Comparison of ENCODE assay signal across 25 cellular contexts in the genomic region with DNA sequence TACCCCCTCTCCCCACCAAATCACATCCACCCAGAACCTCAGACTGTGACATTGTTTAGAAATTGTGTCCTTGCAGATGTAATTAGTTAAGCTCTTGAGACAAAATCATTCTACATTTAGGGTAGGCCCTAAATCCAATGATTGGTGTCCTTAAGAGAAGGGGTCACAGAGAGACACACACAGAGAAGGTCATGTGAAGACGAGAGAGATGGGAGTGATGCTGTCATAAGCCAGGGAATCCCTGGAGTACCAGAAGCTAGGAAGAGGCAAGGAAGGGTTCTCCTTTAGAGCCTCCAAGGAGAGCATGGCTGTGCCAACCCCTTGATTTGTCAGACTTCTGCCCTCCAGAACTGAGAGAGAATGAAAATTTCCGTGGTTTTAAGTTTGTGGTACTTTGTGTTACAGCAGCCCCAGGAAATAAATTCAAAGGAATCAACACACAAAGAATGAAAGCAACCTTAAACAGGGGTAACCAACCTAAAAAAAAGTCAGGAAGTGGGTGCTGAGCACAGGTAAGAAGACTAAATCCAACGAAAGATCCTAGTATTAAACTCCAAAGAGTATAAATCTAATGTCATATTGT. TPM values are rescaled to one million over a fixed set of nuclear protein-coding genes. Genes with fewer than 3 reads are reported as not detected.
DNase-seq lines count a peak whose midpoint lies in the region; ATAC-seq lines count a peak whose summit lies in the region.
"Had no signal": no experiment of that assay in that cellular context is flagged by ENCODE, and none has a peak within 500 bp of the region (broad histone marks: within the 10 kb centered on the region; RNA-seq: fewer than 3 reads in every experiment).

No MANE protein-coding gene starts in this region.

- POLR2A ChIA-PET in CD8-positive, alpha-beta memory T cell (lab: Charles Lee): no interaction called here
- POLR2A ChIA-PET in naive thymus-derived CD8-positive, alpha-beta T cell (lab: Charles Lee): interaction anchor here (1.2 to 2.0 kb wide), 2 partner anchors 12 to 15 kb away, joined by 3 to 9 read pairs; no protein-coding TSS in a partner anchor

- H3K4me1 Mint-ChIP-seq in CD8-positive, alpha-beta memory T cell: peaks cover 61 to 78% (median 65%) of the 10 kb centered on the region in 3 donors
- H3K4me1 Mint-ChIP-seq in naive thymus-derived CD8-positive, alpha-beta T cell: peaks cover 31 to 80% (median 69%) of the 10 kb centered on the region in 4 donors
- H3K4me1 Mint-ChIP-seq: neural progenitor cell had no signal

- peaks cover 0 to 2% of the 10 kb centered on the region in 2 donors for H3K27me3 Mint-ChIP-seq in CD8-positive, alpha-beta memory T cell
- no peaks in the 10 kb centered on the region for H3K27me3 Mint-ChIP-seq in naive thymus-derived CD8-positive, alpha-beta T cell

- WGBS in aorta, 2 donors: 70 to 84% methylated on average over 3 of the region's 3 CpGs

- no peak overlapping the region for H3K4me3 ChIP-seq in CD8-positive, alpha-beta memory T cell (ENCODE audit: low read length)
- no peak overlapping the region for H3K4me3 ChIP-seq in Jurkat, Clone E6-1 (ENCODE audit: low read length)
- no peak overlapping the region for H3K4me3 ChIP-seq in aorta (ENCODE audit: low read length in 2 of 2)
- H3K4me3 ChIP-seq: dorsolateral prefrontal cortex, HAP-1, heart left ventricle, left ventricle myocardium inferior, neural progenitor cell, psoas muscle had no signal

- no peaks in the 10 kb centered on the region for H3K9me3 ChIP-seq in CD8-positive, alpha-beta memory T cell (ENCODE audit: low read length)
- peaks cover 2% of the 10 kb centered on the region for H3K9me3 ChIP-seq in aorta (ENCODE audit: control insufficient read depth, low read length)
- H3K9me3 ChIP-seq: psoas muscle had no signal

- no peaks in the 10 kb centered on the region for H3K27me3 ChIP-seq in CD8-positive, alpha-beta memory T cell (ENCODE audit: insufficient read depth, low read length, poor library complexity, severe bottlenecking)
- no peaks in the 10 kb centered on the region for H3K27me3 ChIP-seq in aorta (ENCODE audit: control insufficient read depth in 1 of 2, insufficient read depth in 2 of 2, low read length in 1 of 2)
- H3K27me3 ChIP-seq: dorsolateral prefrontal cortex, heart left ventricle, neural progenitor cell had no signal

- H3K4me3 Mint-ChIP-seq in CD8-positive, alpha-beta memory T cell: peak overlapping the region in 3 of 7 donors; percentile 0 to 55 (median 14)
- H3K4me3 Mint-ChIP-seq in naive thymus-derived CD8-positive, alpha-beta T cell: peak overlapping the region in 9 of 10 donors; percentile 16 to 68 (median 56)
- H3K4me3 Mint-ChIP-seq: neural progenitor cell had no signal

- H3K36me3 ChIP-seq in CD8-positive, alpha-beta memory T cell (ENCODE audit: insufficient read depth, low read length): no peaks in the 10 kb centered on the region
- no peaks in the 10 kb centered on the region for H3K36me3 ChIP-seq in aorta (ENCODE audit: control insufficient read depth in 1 of 2, insufficient read depth in 2 of 2, low read length in 1 of 2)
- H3K36me3 ChIP-seq: HAP-1, heart left ventricle, left ventricle myocardium inferior, neural progenitor cell had no signal

- CTCF ChIA-PET in CD8-positive, alpha-beta memory T cell (lab: Charles Lee): no interaction called here

- H3K9me3 Mint-ChIP-seq in CD8-positive, alpha-beta memory T cell: peaks cover 0 to 4% (median 0%) of the 10 kb centered on the region in 5 donors
- peaks cover 0 to 4% (median 0%) of the 10 kb centered on the region in 9 donors for H3K9me3 Mint-ChIP-seq in naive thymus-derived CD8-positive, alpha-beta T cell
- H3K9me3 Mint-ChIP-seq: neural progenitor cell had no signal

- H3K36me3 Mint-ChIP-seq in CD8-positive, alpha-beta memory T cell: peaks cover 0 to 12% (median 2%) of the 10 kb centered on the region in 3 donors
- H3K36me3 Mint-ChIP-seq in naive thymus-derived CD8-positive, alpha-beta T cell: peaks cover 0 to 2% (median 0%) of the 10 kb centered on the region in 3 donors
- H3K36me3 Mint-ChIP-seq: neural progenitor cell had no signal

- no peak overlapping the region for H3K27ac ChIP-seq in CD8-positive, alpha-beta memory T cell (ENCODE audit: low read depth, low read length)
- H3K27ac ChIP-seq in aorta (ENCODE audit: low read depth in 1 of 2, low read length in 2 of 2): no peak overlapping the region
- H3K27ac ChIP-seq: dorsolateral prefrontal cortex, heart left ventricle, left ventricle myocardium inferior, neural progenitor cell, psoas muscle had no signal

- H3K27ac Mint-ChIP-seq in CD8-positive, alpha-beta memory T cell: peak overlapping the region in 7 of 8 donors; percentile 2 to 89 (median 51)
- H3K27ac Mint-ChIP-seq in naive thymus-derived CD8-positive, alpha-beta T cell: peak overlapping the region; percentile 68 to 92 (median 80)
- H3K27ac Mint-ChIP-seq: neural progenitor cell had no signal

- peaks cover 49% of the 10 kb centered on the region for H3K4me1 ChIP-seq in CD8-positive, alpha-beta memory T cell (ENCODE audit: insufficient read depth, low read length)
- H3K4me1 ChIP-seq in aorta (ENCODE audit: control insufficient read depth in 1 of 2, insufficient read depth in 2 of 2, low read length in 2 of 2): no peaks in the 10 kb centered on the region
- H3K4me1 ChIP-seq: heart left ventricle, left ventricle myocardium inferior, neural progenitor cell, psoas muscle had no signal

- peak in 1 of 5 donors; percentile 35 for DNase-seq in CD8-positive, alpha-beta memory T cell
- peak; percentile 28 for DNase-seq in Jurkat, Clone E6-1 (ENCODE audit: low read depth, low spot score)
- peak; percentile 54 for DNase-seq in activated T-cell treated with anti-CD3 and anti-CD28 coated beads, Interleukin-2, amount 50 U/mL, for 48 hours
- peak in 3 of 10 donors; percentile 14 to 54 (median 48) for DNase-seq in naive thymus-derived CD8-positive, alpha-beta T cell
- DNase-seq in iPS-NIHi7 (ENCODE audit: extremely low spot score) (no peak), NCI-H1436 treated with DMSO at 0.1 percent for 48 hours (lab: John Stamatoyannopoulos, UW) (no peak), aorta (no peak)
- DNase-seq: activated CD4-positive, CD25-positive, alpha-beta regulatory T cell treated with anti-CD3 and anti-CD28 coated beads, Interleukin-2, amount 50 U/mL, for 72 hours; amygdala; central memory CD4-positive, alpha-beta T cell; DND-41; dorsolateral prefrontal cortex; heart left ventricle; left ventricle myocardium inferior; NCI-H1092; NCI-H2107; NCI-H524; psoas muscle; small intestine; stimulated activated CD4-positive, alpha-beta T cell treated with anti-CD3 and anti-CD28 coated beads, Interleukin-4, amount 100 ng/mL, for 1 hour; trophoblast cell had no signal

- intact Hi-C loops in aorta (cut with DNase I): no loop called here

- peak; percentile 64 to 70 for ATAC-seq in naive thymus-derived CD8-positive, alpha-beta T cell
- ATAC-seq in aorta (ENCODE audit: low FRiP score): no peak
- ATAC-seq: heart left ventricle, psoas muscle, SK-N-SH treated with all-trans-retinoic acid at 6 μM for 48 hours had no signal

RNA-seq across cellular contexts. Expression of a gene that starts 33.6 kb away (rescaled TPM):
- 1 to 10 TPM in 1 of 2 experiments, under 1 TPM in 1; 0.60 to 1.5 TPM for total RNA-seq in CD8-positive, alpha-beta memory T cell
- 3.3 TPM for polyA plus RNA-seq in CD8-positive, alpha-beta memory T cell
- not detected for polyA plus RNA-seq in Jurkat, Clone E6-1 (2012; ENCODE audit: insufficient read depth, insufficient read length)
- total RNA-seq in naive thymus-derived CD8-positive, alpha-beta T cell: 10 to 100 TPM; 19.4 to 26.5 TPM
- 1 to 10 TPM in 2 of 3 donors, under 1 TPM in 1; 0.95 to 3.4 (median 1.1) TPM for polyA plus RNA-seq in naive thymus-derived CD8-positive, alpha-beta T cell
- total RNA-seq in aorta: under 1 TPM; 0.65 to 0.99 TPM
- polyA plus RNA-seq in aorta: not detected
- total RNA-seq: HT-29, left ventricle myocardium inferior had no signal
- polyA plus RNA-seq: heart left ventricle had no signal

Comparison
In these comparisons a context has a peak if more than half of its experiments do, and no peak if none do; other contexts are left out.
1. DNase-seq: peak in Jurkat, Clone E6-1 (single experiment) and activated T-cell treated with anti-CD3 and anti-CD28 coated beads, Interleukin-2, amount 50 U/mL, for 48 hours (2 of 2); none in iPS-NIHi7 (single experiment), NCI-H1436 treated with DMSO at 0.1 percent for 48 hours (single experiment) and aorta (0 of 2).
2. RNA of a gene that starts 33.6 kb away (total RNA-seq): 19.4 to 26.5 TPM in naive thymus-derived CD8-positive, alpha-beta T cell; 0.60 to 1.5 TPM in CD8-positive, alpha-beta memory T cell and 0.65 to 0.99 TPM in aorta; every median in the first group is over 4 times any median in the second.